ENCODE assay signal across 9 cellular contexts in the genomic region with DNA sequence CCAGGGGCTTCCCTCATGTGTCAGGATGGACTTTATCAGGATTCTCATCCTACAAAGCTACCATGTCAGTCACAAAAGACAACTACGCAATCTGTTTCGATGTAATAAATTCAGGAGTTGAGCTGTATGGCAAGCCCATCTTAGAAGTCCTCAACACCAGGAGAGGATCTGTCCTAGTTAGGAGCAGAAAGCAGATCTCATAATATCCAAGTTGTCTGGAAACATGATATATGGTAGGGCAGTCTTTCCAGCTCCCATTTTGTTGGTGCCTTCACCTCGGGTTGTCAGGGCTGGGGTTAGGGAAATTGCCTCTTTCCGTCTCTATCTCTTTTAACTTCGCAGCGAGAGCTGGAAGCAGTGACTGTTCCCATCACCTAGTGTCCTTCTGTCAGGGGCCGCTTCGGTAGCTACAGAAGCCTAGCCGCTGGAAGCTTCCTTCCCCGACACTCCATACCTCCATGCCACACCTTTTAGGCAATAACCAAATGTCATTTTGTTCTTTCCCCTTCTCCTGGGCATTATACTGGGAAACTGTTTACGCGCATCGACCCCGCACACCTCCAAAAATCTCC. TPM values are rescaled to one million over a fixed set of nuclear protein-coding genes. Genes with fewer than 3 reads are reported as not detected.
DNase-seq lines count a peak whose midpoint lies in the region; ATAC-seq, FAIRE-seq and TF ChIP-seq lines count a peak whose summit lies in the region.
"Had no signal": no experiment of that assay in that cellular context is flagged by ENCODE, and none has a peak within 500 bp of the region (broad histone marks: within the 10 kb centered on the region; RNA-seq: fewer than 3 reads in every experiment).

No MANE protein-coding gene starts in this region.

- no peaks in the 10 kb centered on the region for H3K9me1 ChIP-seq in endothelial cell of umbilical vein (replicated peaks; ENCODE audit: control insufficient read depth, extremely low read depth, insufficient read depth, low read length)

- H2AFZ ChIP-seq in PC-3 (ENCODE audit: low read length), result peak overlapping the region; percentile 77
- H2AFZ ChIP-seq in endothelial cell of umbilical vein (ENCODE audit: low read depth, low read length), result no peak overlapping the region

- FAIRE-seq in endothelial cell of umbilical vein (lab: Jason Lieb, UNC), result no peak

- intact Hi-C loops in PC-3 (cut with micrococcal nuclease) (loop anchor here (2.0 kb wide), 1 partner anchor 43 kb away; no protein-coding TSS in a partner anchor), endothelial cell of umbilical vein (cut with micrococcal nuclease) (loop anchor here (2.0 to 10.0 kb wide), 3 partner anchors 13 to 515 kb away; partner anchors contain the start of genes DMAC2L and L2HGDH)

- ATAC-seq in GM18873 (IDR thresholded peaks at IDR 0.05; ENCODE audit: low FRiP score, unreplicated experiment), result peak; percentile 5
- peak; percentile 0; the same call in 1 of the 2 replicates for ATAC-seq in PC-3

- H3F3A ChIP-seq in PC-3 (ENCODE audit: low read length, unreplicated experiment), result no peaks in the 10 kb centered on the region

- no peaks in the 10 kb centered on the region; the same call in 1 of the 2 replicates for H3K36me3 ChIP-seq in PC-3 (ENCODE audit: low read depth, low read length)
- peaks cover 0 to 2% of the 10 kb centered on the region in 2 experiments for H3K36me3 ChIP-seq in endothelial cell of umbilical vein (ENCODE audit: control insufficient read depth in 2 of 2, extremely low read depth in 1 of 2, insufficient read depth in 2 of 2, low read length in 2 of 2)

- H3K9me3 Mint-ChIP-seq in neural crest cell, result no peaks in the 10 kb centered on the region

- peaks cover 11% of the 10 kb centered on the region for H3K27me3 Mint-ChIP-seq in neural crest cell (ENCODE audit: low read depth)

- H3K9me3 ChIP-seq in PC-3 (ENCODE audit: low read length) (no peaks in the 10 kb centered on the region), endothelial cell of umbilical vein (replicated peaks; ENCODE audit: control insufficient read depth, insufficient read depth, low read length) (no peaks in the 10 kb centered on the region)

- H3K4me1 Mint-ChIP-seq in neural crest cell, result peaks cover 62% of the 10 kb centered on the region

- CTCF ChIA-PET in PC-3 (lab: Charles Lee), result interaction anchor here (0.8 to 1.2 kb wide), 3 partner anchors 28 to 54 kb away, joined by 4 to 10 read pairs (median 6); no protein-coding TSS in a partner anchor
- CTCF ChIA-PET in endothelial cell of umbilical vein (lab: Charles Lee), result interaction anchor here (0.6 to 7.5 kb wide), 13 partner anchors 9 to 56 kb away, joined by 3 to 72 read pairs (median 3); no protein-coding TSS in a partner anchor

- H3K79me2 ChIP-seq in PC-3 (ENCODE audit: low read length) (peaks cover 55% of the 10 kb centered on the region), endothelial cell of umbilical vein (ENCODE audit: control insufficient read depth, insufficient read depth, low read length) (peaks cover 54% of the 10 kb centered on the region)

- no peaks in the 10 kb centered on the region for H3K9me2 ChIP-seq in PC-3 (replicated peaks; ENCODE audit: low read length)

- H3K27ac ChIP-seq in PC-3 (ENCODE audit: low read length), result no peak overlapping the region
- no peak overlapping the region for H3K27ac ChIP-seq in endothelial cell of umbilical vein (ENCODE audit: insufficient read depth, low read depth, low read length)

- H3K4me3 Mint-ChIP-seq in neural crest cell, result peak overlapping the region; percentile 94

- peak overlapping the region; percentile 94 for H3K4me2 ChIP-seq in PC-3 (ENCODE audit: low read length)
- peak overlapping the region; percentile 63 for H3K4me2 ChIP-seq in endothelial cell of umbilical vein (ENCODE audit: insufficient read depth, low read length)

- TSS peak; percentile 34 for BruUV-seq in PC-3 (replicated peaks; lab: Mats Ljungman, UMichigan)
- BruUV-seq in endothelial cell of umbilical vein (replicated peaks; lab: Mats Ljungman, UMichigan), result no TSS peak

- peaks cover 23% of the 10 kb centered on the region for H3K4me1 ChIP-seq in PC-3 (ENCODE audit: insufficient read depth, low read length)
- peaks cover 20% of the 10 kb centered on the region for H3K4me1 ChIP-seq in endothelial cell of umbilical vein (ENCODE audit: control insufficient read depth, extremely low read depth, insufficient read depth, low read length)

- DNase-seq in PC-3, result no peak
- no peak for DNase-seq in endothelial cell of umbilical vein (ENCODE audit: low read depth, low spot score)
- DNase-seq in neural crest cell (ENCODE audit: low read depth, low spot score), result no peak
- DNase-seq in NCI-H2029 (lab: John Stamatoyannopoulos, UW), result no peak
- no peak for DNase-seq in RPMI8226
- DNase-seq in mucosa of gallbladder (ENCODE audit: low spot score), result no peak
- DNase-seq in NCI-H2029 treated with DMSO at 0.1 percent for 48 hours (lab: John Stamatoyannopoulos, UW), result no peak

- H3K27me3 ChIP-seq in PC-3 (ENCODE audit: low read length) (no peaks in the 10 kb centered on the region), endothelial cell of umbilical vein (ENCODE audit: control insufficient read depth in 2 of 2, insufficient read depth in 2 of 2, low read length in 2 of 2) (no peaks in the 10 kb centered on the region)

- H3K36me3 Mint-ChIP-seq in neural crest cell (ENCODE audit: low read depth), result no peaks in the 10 kb centered on the region

- H3K27ac Mint-ChIP-seq in neural crest cell (ENCODE audit: unreplicated experiment), result peak overlapping the region; percentile 60

- H4K20me1 ChIP-seq in PC-3 (ENCODE audit: low read length) (peaks cover 19% of the 10 kb centered on the region; the same call in 1 of the 2 replicates), endothelial cell of umbilical vein (replicated peaks; ENCODE audit: control insufficient read depth, extremely low read depth, insufficient read depth, low read length) (peaks cover 12% of the 10 kb centered on the region)

- dilution Hi-C loops in endothelial cell of umbilical vein (cut with MboI; ENCODE audit: extremely low pct_ligation_motif_present, low sequenced_read_pairs), result no loop called here

- H3K4me3 ChIP-seq in PC-3 (ENCODE audit: low read length) (peak overlapping the region; percentile 81), endothelial cell of umbilical vein (replicated peaks in 1 of 3; ENCODE audit: insufficient read depth in 1 of 3, low read depth in 1 of 3, low read length in 3 of 3) (peak overlapping the region; percentile 52 to 92 (median 56))

- TF ChIP-seq CTCF in PC-3 (conservative IDR thresholded peaks at IDR 0.05; ENCODE audit: low read depth, low read length), result no peak
- no peak for TF ChIP-seq CTCF in endothelial cell of umbilical vein (IDR thresholded peaks at IDR 0.05; ENCODE audit: extremely low read depth in 1 of 2, insufficient read depth in 1 of 2, low read depth in 1 of 2, low read length in 2 of 2)
- TF ChIP-seq CTCF in neural crest cell (conservative IDR thresholded peaks at IDR 0.05), result no peak

- TF ChIP-seq POLR2A in endothelial cell of umbilical vein (IDR thresholded peaks at IDR 0.05; ENCODE audit: low read depth, low read length), result no peak

- H3K9ac ChIP-seq in PC-3 (ENCODE audit: low read length) (peak overlapping the region; percentile 45), endothelial cell of umbilical vein (replicated peaks; ENCODE audit: extremely low read depth, insufficient read depth, low read length) (no peak overlapping the region)

- POLR2A ChIA-PET in PC-3 (lab: Charles Lee; ENCODE audit: unreplicated experiment) (interaction anchor here (0.6 to 0.8 kb wide), 3 partner anchors 29 to 44 kb away, joined by 4 to 5 read pairs (median 4); no protein-coding TSS in a partner anchor), endothelial cell of umbilical vein (lab: Charles Lee) (interaction anchor here (1.4 kb wide), 1 partner anchor 31 kb away, joined by 5 read pairs; no protein-coding TSS in a partner anchor)

TF ChIP-seq in endothelial cell of umbilical vein, 7 proteins besides CTCF, POLR2A, EP300 and RAD21:
- TF ChIP-seq, protein P1, sequence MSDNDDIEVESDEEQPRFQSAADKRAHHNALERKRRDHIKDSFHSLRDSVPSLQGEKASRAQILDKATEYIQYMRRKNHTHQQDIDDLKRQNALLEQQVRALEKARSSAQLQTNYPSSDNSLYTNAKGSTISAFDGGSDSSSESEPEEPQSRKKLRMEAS (IDR thresholded peaks at IDR 0.05; ENCODE audit: insufficient read depth, insufficient read length), result no peak
- TF ChIP-seq JUN (IDR thresholded peaks at IDR 0.05; ENCODE audit: borderline replicate concordance, insufficient read depth, insufficient read length, low read depth) (no peak), POLR2AphosphoS5 (IDR thresholded peaks at IDR 0.05; ENCODE audit: insufficient read depth, low read depth, low read length) (no peak), GATA2 (IDR thresholded peaks at IDR 0.05; ENCODE audit: insufficient read depth, insufficient read length, low read depth, low read length) (no peak), FOS (IDR thresholded peaks at IDR 0.05; ENCODE audit: borderline replicate concordance, insufficient read depth, low read length) (no peak), MYC (IDR thresholded peaks at IDR 0.05; ENCODE audit: low read depth, low read length) (no peak), EZH2 (IDR thresholded peaks at IDR 0.05; ENCODE audit: borderline replicate concordance, low read depth, low read length, severe bottlenecking) (no peak)
TF ChIP-seq in endothelial cell of umbilical vein: peak in this region for 0.

RNA-seq across cellular contexts. Expression of gene NIN, which starts 1.4 kb away (rescaled TPM):
- total RNA-seq in PC-3 (2014; rRNA removed) (34.3 and 40.1 TPM in 2 replicates), endothelial cell of umbilical vein (68.2 and 76.3 TPM in 2 replicates), neural crest cell (94.1 and 94.9 TPM in 2 replicates), mucosa of gallbladder (28.3 TPM)
- 6.5 and 7.1 TPM in 2 replicates for polyA plus RNA-seq in endothelial cell of umbilical vein
- polyA plus RNA-seq in endothelial cell of umbilical vein (2011; cell fraction: cytosol; rRNA removed), result 11.8 and 14.1 TPM in 2 replicates
- 28.9 and 40.7 TPM in 2 replicates for polyA plus RNA-seq in endothelial cell of umbilical vein (2011; cell fraction: nucleus; rRNA removed)
- polyA plus RNA-seq in endothelial cell of umbilical vein (2012), result 24.6 and 38.0 TPM in 2 replicates
- 67.2 and 81.4 TPM in 2 replicates for polyA minus RNA-seq in endothelial cell of umbilical vein
- 7.7 TPM for polyA minus RNA-seq in endothelial cell of umbilical vein (2011; cell fraction: cytosol; rRNA and poly(A)+ RNA removed)
- 57.7 and 69.8 TPM in 2 replicates for polyA minus RNA-seq in endothelial cell of umbilical vein (2011; cell fraction: nucleus; rRNA and poly(A)+ RNA removed)

RNA-seq across cellular contexts. Expression of gene ABHD12B, which starts 42.3 kb away (rescaled TPM):
- total RNA-seq in PC-3 (2014; rRNA removed), result not detected in 2 replicates
- not detected in 2 replicates for total RNA-seq in endothelial cell of umbilical vein
- not detected in 2 replicates for polyA plus RNA-seq in endothelial cell of umbilical vein
- not detected in 2 replicates for polyA plus RNA-seq in endothelial cell of umbilical vein (2011; cell fraction: cytosol; rRNA removed)
- not detected in 2 replicates for polyA plus RNA-seq in endothelial cell of umbilical vein (2011; cell fraction: nucleus; rRNA removed)
- 0.19 TPM in 1 of 2 replicates, not detected in the other for polyA plus RNA-seq in endothelial cell of umbilical vein (2012)
- not detected in 2 replicates for polyA minus RNA-seq in endothelial cell of umbilical vein
- not detected for polyA minus RNA-seq in endothelial cell of umbilical vein (2011; cell fraction: cytosol; rRNA and poly(A)+ RNA removed)
- polyA minus RNA-seq in endothelial cell of umbilical vein (2011; cell fraction: nucleus; rRNA and poly(A)+ RNA removed), result not detected in 2 replicates
- 0.35 and 0.73 TPM in 2 replicates for total RNA-seq in neural crest cell
- 1.0 TPM for total RNA-seq in mucosa of gallbladder
- total RNA-seq: T-helper 2 cell treated with Interferon-gamma antibody and Interleukin-4, amounts not matched to agents 100 ng/mL and 5 ng/mL, for 36 hours had no signal
